In the genomic region with DNA sequence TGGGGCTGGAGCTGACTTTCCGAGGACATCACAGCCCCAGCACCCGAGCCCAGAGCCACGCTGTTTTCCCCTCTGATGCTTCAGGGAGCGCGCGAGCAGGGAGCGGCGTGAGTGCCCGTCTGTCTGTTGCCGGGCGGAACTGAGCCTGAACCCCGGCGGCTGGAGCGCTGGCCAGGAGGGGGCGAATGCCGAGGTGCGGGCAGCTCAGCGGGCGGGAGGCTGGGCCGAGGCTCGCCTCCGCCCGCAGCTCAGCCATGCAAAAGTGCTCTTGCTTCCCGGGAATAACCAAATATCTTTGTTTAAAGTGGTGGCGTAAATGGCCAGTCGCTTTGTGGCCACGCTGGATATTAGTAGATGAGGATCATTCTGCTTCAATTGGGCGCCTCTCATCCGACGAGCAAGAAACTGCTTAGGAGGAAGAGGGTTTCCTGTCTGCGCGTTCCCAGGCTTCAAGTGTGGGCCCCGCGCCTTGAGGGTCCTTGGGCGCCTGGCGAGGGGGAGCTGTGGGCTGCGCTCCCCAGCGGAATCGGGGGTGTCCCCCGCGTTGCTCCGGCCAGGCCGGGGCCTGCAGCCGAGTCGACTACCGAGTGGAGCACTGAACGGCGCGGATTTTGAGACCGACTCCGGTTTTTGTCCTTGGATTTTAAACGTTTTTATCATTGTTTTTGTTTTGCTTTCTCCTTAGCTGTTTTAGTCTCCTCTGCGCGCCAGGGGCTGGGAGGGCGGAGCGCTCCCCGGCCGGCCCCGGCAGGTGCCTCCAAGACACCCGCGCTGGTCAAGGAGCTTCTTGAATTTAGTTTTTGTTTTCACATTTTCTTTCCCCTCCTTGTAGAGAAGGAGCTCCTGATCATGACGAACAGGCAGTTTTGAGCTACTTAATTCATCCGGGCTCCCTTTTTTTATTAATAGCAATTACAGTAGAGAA, we compare ENCODE assay signal across 9 cellular contexts. TPM values are rescaled to one million over a fixed set of nuclear protein-coding genes. Genes with fewer than 3 reads are reported as not detected.
DNase-seq lines count a peak whose midpoint lies in the region; ATAC-seq, FAIRE-seq and TF ChIP-seq lines count a peak whose summit lies in the region.
"Had no signal": no experiment of that assay in that cellular context is flagged by ENCODE, and none has a peak within 500 bp of the region (broad histone marks: within the 10 kb centered on the region; RNA-seq: fewer than 3 reads in every experiment).

No MANE protein-coding gene starts in this region.

- H4K20me1 ChIP-seq in hepatocyte (ENCODE audit: insufficient read depth, poor library complexity, severe bottlenecking) = no peaks in the 10 kb centered on the region

- no peaks in the 10 kb centered on the region for H3K79me2 ChIP-seq in hepatocyte

- H3K9me3 Mint-ChIP-seq in activated naive CD4-positive, alpha-beta T cell treated with anti-CD3 and anti-CD28 coated beads, Interleukin-2, amount 50 U/mL, for 72 hours = no peaks in the 10 kb centered on the region

- in situ Hi-C loops in transverse colon (cut with MboI; ENCODE audit: low pct_ligation_motif_present in 1 of 4, low pct_unique_long_range_greater_than_20kb in 1 of 4, low sequenced_read_pairs in 3 of 4) = no loop called here

- TF ChIP-seq EP300 in transverse colon (IDR thresholded peaks at IDR 0.05; ENCODE audit: low read depth) = no peak

- peak overlapping the region; percentile 10 for H3K4me3 ChIP-seq in hepatocyte
- H3K4me3 ChIP-seq in transverse colon = peak overlapping the region in 3 of 4 donors; percentile 1 to 48 (median 2)

- H3K36me3 ChIP-seq in hepatocyte (replicated peaks; ENCODE audit: insufficient read depth, low read depth) (no peaks in the 10 kb centered on the region), transverse colon (no peaks in the 10 kb centered on the region)

- peak overlapping the region; percentile 83 for H3K4me2 ChIP-seq in hepatocyte

- peak overlapping the region; percentile 31 for H2AFZ ChIP-seq in hepatocyte

- WGBS in hepatocyte (ENCODE audit: low lambda C conversion rate, missing lambda C conversion rate) = 3% methylated on average over 63 of the region's 63 CpGs
- 4 to 5% methylated on average over 13 to 58 of the region's 63 CpGs for WGBS in transverse colon (ENCODE audit: low coverage in 1 of 2), 2 donors

- H3K9me2 ChIP-seq in hepatocyte (replicated peaks; ENCODE audit: insufficient read depth) = no peaks in the 10 kb centered on the region

- no peaks in the 10 kb centered on the region for H3K9me3 ChIP-seq in hepatocyte (ENCODE audit: low read depth)
- H3K9me3 ChIP-seq in transverse colon = no peaks in the 10 kb centered on the region

- peaks cover 99% of the 10 kb centered on the region for H3K27me3 ChIP-seq in hepatocyte
- peaks cover 100% of the 10 kb centered on the region for H3K27me3 ChIP-seq in transverse colon

- peaks cover 13 to 37% of the 10 kb centered on the region in 2 donors for H3K36me3 Mint-ChIP-seq in activated naive CD4-positive, alpha-beta T cell treated with anti-CD3 and anti-CD28 coated beads, Interleukin-2, amount 50 U/mL, for 72 hours

- DNase-seq in DMS153 (lab: John Stamatoyannopoulos, UW) (peak; percentile 73), HTR-8/SVneo (ENCODE audit: insufficient read length, low spot score) (peak; percentile 58), hepatocyte (ENCODE audit: low spot score) (peak; percentile 61), transverse colon (peak; percentile 30), NCI-H446 (lab: John Stamatoyannopoulos, UW) (no peak)
- no peak for DNase-seq in activated naive CD4-positive, alpha-beta T cell treated with anti-CD3 and anti-CD28 coated beads, Interleukin-2, amount 50 U/mL, for 72 hours (ENCODE audit: low spot score in 2 of 2)
- no peak for DNase-seq in stimulated activated CD4-positive, alpha-beta T cell treated with anti-CD3 and anti-CD28 coated beads, Interleukin-1b, Interleukin-23, amount 100 ng/mL, for 48 hours

- FAIRE-seq in HTR-8/SVneo (lab: Jason Lieb, UNC) = no peak
- FAIRE-seq: islet of Langerhans had no signal

- peaks cover 23% of the 10 kb centered on the region for H3K4me1 ChIP-seq in hepatocyte (ENCODE audit: insufficient read depth)
- H3K4me1 ChIP-seq in transverse colon = peaks cover 9 to 46% (median 34%) of the 10 kb centered on the region in 4 donors

- peak; percentile 27 for TF ChIP-seq CTCF in hepatocyte (IDR thresholded peaks at IDR 0.05; ENCODE audit: poor library complexity)
- TF ChIP-seq CTCF in transverse colon (IDR thresholded peaks at IDR 0.05) = peak in 1 of 5 experiments; percentile 12

- no peak for TF ChIP-seq POLR2A in transverse colon (IDR thresholded peaks at IDR 0.05)

- H3K27ac Mint-ChIP-seq in activated naive CD4-positive, alpha-beta T cell treated with anti-CD3 and anti-CD28 coated beads, Interleukin-2, amount 50 U/mL, for 72 hours = no peak overlapping the region

- peak; percentile 72 for ATAC-seq in SK-N-SH treated with all-trans-retinoic acid at 6 μM for 48 hours
- no peak for ATAC-seq in activated naive CD4-positive, alpha-beta T cell treated with anti-CD3 and anti-CD28 coated beads, Interleukin-2, amount 50 U/mL, for 72 hours

- intact Hi-C loops in transverse colon (cut with DNase I; ENCODE audit: low total_unique reads) = no loop called here

- H3K27ac ChIP-seq in hepatocyte (no peak overlapping the region), transverse colon (no peak overlapping the region)

TF ChIP-seq in SK-N-SH treated with all-trans-retinoic acid at 6 μM for 48 hours, 23 proteins besides CTCF, POLR2A, EP300 and RAD21:
- TF ChIP-seq ZFP30 (CRISPR knock-in tag; IDR thresholded peaks at IDR 0.05) = no peak

RNA-seq across cellular contexts. Expression of gene NKX2-1, which starts 0.8 kb away (rescaled TPM):
- total RNA-seq in hepatocyte (2.7 and 4.7 TPM in 2 replicates), transverse colon (not detected)
- 2.2 and 7.3 TPM in 2 replicates for polyA plus RNA-seq in hepatocyte
- not detected for total RNA-seq in activated naive CD4-positive, alpha-beta T cell treated with anti-CD3 and anti-CD28 coated beads, Interleukin-2, amount 50 U/mL, for 72 hours

Comparison
In these comparisons a context has a peak if more than half of its experiments do, and no peak if none do; other contexts are left out.
1. DNase-seq: peak in DMS153 (single experiment), HTR-8/SVneo (single experiment), hepatocyte (single experiment) and transverse colon (single experiment); none in activated naive CD4-positive, alpha-beta T cell treated with anti-CD3 and anti-CD28 coated beads, Interleukin-2, amount 50 U/mL, for 72 hours (0 of 2), NCI-H446 (0 of 2) and stimulated activated CD4-positive, alpha-beta T cell treated with anti-CD3 and anti-CD28 coated beads, Interleukin-1b, Interleukin-23, amount 100 ng/mL, for 48 hours (single experiment).